In the genomic region with DNA sequence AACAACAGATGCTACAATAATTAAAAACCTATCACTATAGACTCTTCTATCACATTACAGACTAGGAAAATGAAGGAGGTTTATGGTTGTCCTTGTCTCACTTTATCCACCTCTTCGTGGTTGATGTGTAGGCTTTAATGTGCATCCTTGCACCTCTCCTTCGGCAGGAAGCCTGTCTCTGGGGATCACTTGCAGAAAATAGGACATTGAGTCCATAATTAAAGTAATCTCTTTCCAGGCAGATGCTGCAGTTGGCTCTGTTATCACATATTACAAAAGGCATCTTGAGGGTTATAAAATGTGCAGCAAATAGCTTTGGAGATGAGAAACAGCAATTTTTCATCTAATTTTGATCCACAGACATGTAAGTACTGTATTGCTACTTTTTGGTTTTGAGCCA, we compare ENCODE assay signal across 1 cellular context.
TF ChIP-seq lines count a peak whose summit lies in the region.

No MANE protein-coding gene starts in this region.

TF ChIP-seq in SK-N-SH, 30 proteins besides CTCF, POLR2A, EP300 and RAD21 (continued from another document):
- TF ChIP-seq ZBTB33 (IDR thresholded peaks at IDR 0.05; ENCODE audit: borderline replicate concordance, low read depth): no peak
- TF ChIP-seq JUND (IDR thresholded peaks at IDR 0.05): no peak
- TF ChIP-seq EZH2phosphoT487 (IDR thresholded peaks at IDR 0.05; ENCODE audit: borderline replicate concordance, low read depth): no peak
- no peak for TF ChIP-seq USF2 (IDR thresholded peaks at IDR 0.05; ENCODE audit: borderline replicate concordance, low read depth, low read length)
- TF ChIP-seq TEAD4 (IDR thresholded peaks at IDR 0.05; ENCODE audit: borderline replicate concordance, insufficient read depth): no peak
- no peak for TF ChIP-seq TAF1 (IDR thresholded peaks at IDR 0.05; ENCODE audit: borderline replicate concordance, low read depth, low read length)
- no peak for TF ChIP-seq RXRA (IDR thresholded peaks at IDR 0.05; ENCODE audit: borderline replicate concordance, low read depth)
